ENCODE assay signal across 9 cellular contexts in the genomic region with DNA sequence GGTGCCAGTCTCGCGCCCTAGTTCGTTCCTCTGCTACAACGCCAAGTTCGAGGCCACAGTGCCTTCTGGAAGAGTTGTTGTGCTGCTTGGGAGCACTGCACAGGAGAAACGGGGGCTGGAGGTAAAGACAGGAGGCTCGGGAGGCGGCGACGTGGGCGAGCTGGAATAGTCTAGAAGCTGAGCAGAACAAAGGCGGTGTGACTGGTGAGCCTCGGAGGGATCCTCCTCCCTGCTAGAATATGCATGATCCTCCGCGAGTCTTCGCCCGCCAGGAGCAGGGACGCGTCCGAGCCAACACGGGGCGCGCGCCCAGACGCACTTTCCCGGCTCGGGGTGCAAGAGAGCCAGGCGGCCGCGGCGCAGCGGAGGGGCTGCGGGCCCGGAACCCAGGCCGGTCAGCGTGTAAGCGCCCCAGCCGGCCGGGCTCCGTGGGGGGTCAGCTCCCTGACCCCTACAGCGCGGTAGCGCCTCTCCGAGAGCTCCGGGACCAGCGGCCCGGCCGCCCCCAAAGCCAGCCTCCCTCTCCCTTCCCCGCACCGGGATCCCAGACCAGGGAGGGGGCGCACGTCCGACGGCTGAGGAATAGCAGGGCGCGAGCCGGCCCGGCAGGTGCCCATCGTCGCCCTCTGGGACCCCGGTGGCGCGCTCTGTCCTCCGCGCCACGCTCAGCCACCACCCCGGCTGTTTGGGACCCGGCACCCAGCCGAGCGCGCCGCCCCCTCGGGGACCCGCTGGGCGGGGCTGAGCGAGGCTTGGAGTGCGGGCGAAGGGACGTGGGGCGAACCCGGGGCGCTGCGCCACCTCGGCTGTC.
DNase-seq lines count a peak whose midpoint lies in the region; ATAC-seq and TF ChIP-seq lines count a peak whose summit lies in the region.
"Had no signal": no experiment of that assay in that cellular context is flagged by ENCODE, and none has a peak within 500 bp of the region (broad histone marks: within the 10 kb centered on the region; RNA-seq: fewer than 3 reads in every experiment).

No MANE protein-coding gene starts in this region.

- H3K4me3 Mint-ChIP-seq in activated T-helper 1 cell treated with anti-CD3 and anti-CD28 coated beads, Interleukin-12 subunit alpha, Interleukin-12 subunit beta, Interleukin-2, Interleukin-4 antibody, amounts not matched to agents 30 ng/mL and 10 ng/mL and 1 ng/mL, durations not matched to agents 14 hours and 24 hours and 36 hours, result peak overlapping the region; percentile 57

- H3K9me3 Mint-ChIP-seq in activated T-helper 1 cell treated with anti-CD3 and anti-CD28 coated beads, Interleukin-12 subunit alpha, Interleukin-12 subunit beta, Interleukin-2, Interleukin-4 antibody, amounts not matched to agents 30 ng/mL and 10 ng/mL and 1 ng/mL, durations not matched to agents 14 hours and 24 hours and 36 hours, result no peaks in the 10 kb centered on the region

- H3K27me3 Mint-ChIP-seq in activated T-helper 1 cell treated with anti-CD3 and anti-CD28 coated beads, Interleukin-12 subunit alpha, Interleukin-12 subunit beta, Interleukin-2, Interleukin-4 antibody, amounts not matched to agents 30 ng/mL and 10 ng/mL and 1 ng/mL, durations not matched to agents 14 hours and 24 hours and 36 hours (ENCODE audit: insufficient read depth), result peaks cover 60% of the 10 kb centered on the region

- no peaks in the 10 kb centered on the region for H3K36me3 ChIP-seq in left ventricle myocardium inferior
- H3K36me3 ChIP-seq in osteoblast (ENCODE audit: insufficient read depth, low read length), result no peaks in the 10 kb centered on the region

- H3K9me3 ChIP-seq in left ventricle myocardium inferior (replicated peaks) (no peaks in the 10 kb centered on the region), osteoblast (ENCODE audit: low read depth, low read length) (no peaks in the 10 kb centered on the region)

- no peaks in the 10 kb centered on the region for H3K36me3 Mint-ChIP-seq in activated T-helper 1 cell treated with anti-CD3 and anti-CD28 coated beads, Interleukin-12 subunit alpha, Interleukin-12 subunit beta, Interleukin-2, Interleukin-4 antibody, amounts not matched to agents 30 ng/mL and 10 ng/mL and 1 ng/mL, durations not matched to agents 14 hours and 24 hours and 36 hours (ENCODE audit: low read depth)

- no peak overlapping the region for H3K27ac Mint-ChIP-seq in activated T-helper 1 cell treated with anti-CD3 and anti-CD28 coated beads, Interleukin-12 subunit alpha, Interleukin-12 subunit beta, Interleukin-2, Interleukin-4 antibody, amounts not matched to agents 30 ng/mL and 10 ng/mL and 1 ng/mL, durations not matched to agents 14 hours and 24 hours and 36 hours

- ATAC-seq in GM18909 (IDR thresholded peaks at IDR 0.05; ENCODE audit: poor library complexity, unreplicated experiment), result no peak

- H3K4me3 ChIP-seq in left ventricle myocardium inferior, result peak overlapping the region; percentile 54
- no peak overlapping the region for H3K4me3 ChIP-seq in osteoblast (ENCODE audit: insufficient read depth, low read length)

- DNase-seq in Ammon's horn (ENCODE audit: low spot score) (peak; percentile 57), left ventricle myocardium inferior (no peak), osteoblast (ENCODE audit: insufficient read length, low spot score, missing footprints) (peak; percentile 72), DMS79 treated with DMSO at 0.1 percent for 48 hours (lab: John Stamatoyannopoulos, UW) (no peak), NCI-H82 treated with DMSO at 0.1 percent for 48 hours (lab: John Stamatoyannopoulos, UW; ENCODE audit: unreplicated experiment) (no peak)
- no peak for DNase-seq in activated T-helper 1 cell treated with anti-CD3 and anti-CD28 coated beads, Interleukin-12 subunit alpha, Interleukin-12 subunit beta, Interleukin-2, Interleukin-4 antibody, amounts not matched to agents 30 ng/mL and 10 ng/mL and 1 ng/mL, durations not matched to agents 14 hours and 24 hours and 36 hours (ENCODE audit: low spot score)
- no peak for DNase-seq in activated CD4-positive, CD25-positive, alpha-beta regulatory T cell treated with anti-CD3 and anti-CD28 coated beads, Interleukin-2, amount 50 U/mL, for 72 hours
- DNase-seq: COR-L47 had no signal

- H2AFZ ChIP-seq in osteoblast (ENCODE audit: low read length), result no peak overlapping the region

- no peak overlapping the region for H3K4me2 ChIP-seq in osteoblast (ENCODE audit: insufficient read depth, low read length)

- intact Hi-C loops in activated T-helper 1 cell treated with anti-CD3 and anti-CD28 coated beads, Interleukin-12 subunit alpha, Interleukin-12 subunit beta, Interleukin-2, Interleukin-4 antibody, amounts not matched to agents 30 ng/mL and 10 ng/mL and 1 ng/mL, durations not matched to agents 14 hours and 24 hours and 36 hours (cut with micrococcal nuclease), result no loop called here
- intact Hi-C loops in left ventricle myocardium inferior (cut with micrococcal nuclease), result no loop called here

- H3K27ac ChIP-seq in left ventricle myocardium inferior (replicated peaks) (no peak overlapping the region), osteoblast (ENCODE audit: low read depth, low read length) (no peak overlapping the region)

- TF ChIP-seq CTCF in left ventricle myocardium inferior (IDR thresholded peaks at IDR 0.05; ENCODE audit: borderline replicate concordance) (no peak), osteoblast (IDR thresholded peaks at IDR 0.05; ENCODE audit: extremely low read depth, low read depth, low read length) (no peak)

- H3K27me3 ChIP-seq in left ventricle myocardium inferior (ENCODE audit: low read depth), result peaks cover 70% of the 10 kb centered on the region
- H3K27me3 ChIP-seq in osteoblast (ENCODE audit: insufficient read depth, low read length), result peaks cover 44% of the 10 kb centered on the region

- no peaks in the 10 kb centered on the region for H3K79me2 ChIP-seq in osteoblast (ENCODE audit: insufficient read depth, low read length)

- peaks cover 5% of the 10 kb centered on the region for H3K4me1 Mint-ChIP-seq in activated T-helper 1 cell treated with anti-CD3 and anti-CD28 coated beads, Interleukin-12 subunit alpha, Interleukin-12 subunit beta, Interleukin-2, Interleukin-4 antibody, amounts not matched to agents 30 ng/mL and 10 ng/mL and 1 ng/mL, durations not matched to agents 14 hours and 24 hours and 36 hours (ENCODE audit: low read depth)

- H3K4me1 ChIP-seq in left ventricle myocardium inferior (peaks cover 18% of the 10 kb centered on the region), osteoblast (ENCODE audit: insufficient read depth, low read length) (no peaks in the 10 kb centered on the region)

- no peaks in the 10 kb centered on the region for H4K20me1 ChIP-seq in osteoblast (ENCODE audit: insufficient read depth, low read length)

Comparison
In these comparisons a context has a peak if more than half of its experiments do, and no peak if none do; other contexts are left out.
1. DNase-seq: peak in Ammon's horn (single experiment) and osteoblast (single experiment); none in activated T-helper 1 cell treated with anti-CD3 and anti-CD28 coated beads, Interleukin-12 subunit alpha, Interleukin-12 subunit beta, Interleukin-2, Interleukin-4 antibody, amounts not matched to agents 30 ng/mL and 10 ng/mL and 1 ng/mL, durations not matched to agents 14 hours and 24 hours and 36 hours (single experiment), left ventricle myocardium inferior (single experiment), activated CD4-positive, CD25-positive, alpha-beta regulatory T cell treated with anti-CD3 and anti-CD28 coated beads, Interleukin-2, amount 50 U/mL, for 72 hours (single experiment), DMS79 treated with DMSO at 0.1 percent for 48 hours (single experiment) and NCI-H82 treated with DMSO at 0.1 percent for 48 hours (single experiment).